ENCODE assay signal across 8 cellular contexts in genomic region chr19:55082023-55082851, GRCh38. TPM values are rescaled to one million over a fixed set of nuclear protein-coding genes. Genes with fewer than 3 reads are reported as not detected.
DNase-seq lines count a peak whose midpoint lies in the region; ATAC-seq, FAIRE-seq and TF ChIP-seq lines count a peak whose summit lies in the region.
"Had no signal": no experiment of that assay in that cellular context is flagged by ENCODE, and none has a peak within 500 bp of the region (broad histone marks: within the 10 kb centered on the region; RNA-seq: fewer than 3 reads in every experiment).

No MANE protein-coding gene starts in this region.

- in situ Hi-C loops in HAP-1 (cut with MboI; ENCODE audit: low sequenced_read_pairs), result no loop called here

- peak overlapping the region; percentile 49 for H3K4me3 ChIP-seq in HAP-1
- H3K4me3 ChIP-seq: ovary had no signal

- H3K36me3 ChIP-seq in HAP-1 (replicated peaks), result no peaks in the 10 kb centered on the region
- H3K36me3 ChIP-seq: ovary had no signal

- no peaks in the 10 kb centered on the region for H3K9me3 ChIP-seq in HAP-1

- H3K4me1 Mint-ChIP-seq in T-helper 1 cell treated with Interleukin-12 subunit alpha and Interleukin-12 subunit beta and Interleukin-4 antibody, amounts not matched to agents 30 μg/mL and 1 μg/mL, for 36 hours (ENCODE audit: low read depth), result peaks cover 21% of the 10 kb centered on the region
- peaks cover 8% of the 10 kb centered on the region for H3K4me1 Mint-ChIP-seq in nephron

- H3K9me3 Mint-ChIP-seq in T-helper 1 cell treated with Interleukin-12 subunit alpha and Interleukin-12 subunit beta and Interleukin-4 antibody, amounts not matched to agents 30 μg/mL and 1 μg/mL, for 36 hours, result no peaks in the 10 kb centered on the region
- peaks cover 3% of the 10 kb centered on the region for H3K9me3 Mint-ChIP-seq in nephron

- H3K4me1 ChIP-seq in HAP-1, result peaks cover 14% of the 10 kb centered on the region

- H3K27me3 ChIP-seq in HAP-1 (ENCODE audit: low read depth), result no peaks in the 10 kb centered on the region; the same call in 1 of the 2 replicates

- H3K27ac Mint-ChIP-seq in T-helper 1 cell treated with Interleukin-12 subunit alpha and Interleukin-12 subunit beta and Interleukin-4 antibody, amounts not matched to agents 30 μg/mL and 1 μg/mL, for 36 hours, result peak overlapping the region; percentile 26
- no peak overlapping the region for H3K27ac Mint-ChIP-seq in nephron

- peak overlapping the region; percentile 56 for H3K4me3 Mint-ChIP-seq in T-helper 1 cell treated with Interleukin-12 subunit alpha and Interleukin-12 subunit beta and Interleukin-4 antibody, amounts not matched to agents 30 μg/mL and 1 μg/mL, for 36 hours
- H3K4me3 Mint-ChIP-seq in nephron, result peak overlapping the region; percentile 56 to 76 (median 65)

- no peak for FAIRE-seq in frontal cortex (lab: Jason Lieb, UNC)

- H3K36me3 Mint-ChIP-seq in T-helper 1 cell treated with Interleukin-12 subunit alpha and Interleukin-12 subunit beta and Interleukin-4 antibody, amounts not matched to agents 30 μg/mL and 1 μg/mL, for 36 hours (ENCODE audit: low read depth), result no peaks in the 10 kb centered on the region
- H3K36me3 Mint-ChIP-seq in nephron (ENCODE audit: low read depth), result peaks cover 3% of the 10 kb centered on the region

- DNase-seq in HAP-1 (ENCODE audit: low spot score in 2 of 2) (peak; percentile 23 to 88), dermis blood vessel endothelial cell (peak; percentile 77), frontal cortex (ENCODE audit: low spot score in 2 of 2) (no peak), NCI-H446 treated with DMSO at 0.1 percent for 48 hours (lab: John Stamatoyannopoulos, UW) (no peak)

- TF ChIP-seq CTCF in nephron (IDR thresholded peaks at IDR 0.05; ENCODE audit: unreplicated experiment in 3 of 3), result no peak

- no peak for ATAC-seq in HG03039 (IDR thresholded peaks at IDR 0.05; ENCODE audit: unreplicated experiment)

- peaks cover 37% of the 10 kb centered on the region for H3K27me3 Mint-ChIP-seq in T-helper 1 cell treated with Interleukin-12 subunit alpha and Interleukin-12 subunit beta and Interleukin-4 antibody, amounts not matched to agents 30 μg/mL and 1 μg/mL, for 36 hours (ENCODE audit: low read depth)
- peaks cover 90% of the 10 kb centered on the region for H3K27me3 Mint-ChIP-seq in nephron (ENCODE audit: low read depth)

RNA-seq across cellular contexts. Expression of gene EPS8L1, which starts 6.6 kb away (rescaled TPM):
- total RNA-seq in dermis blood vessel endothelial cell, result 12.6 and 15.6 TPM in 2 replicates
- 2.9 TPM for total RNA-seq in frontal cortex

RNA-seq across cellular contexts. Expression of gene RDH13, which starts 19.3 kb away (rescaled TPM):
- total RNA-seq in dermis blood vessel endothelial cell, result 18.4 and 20.8 TPM in 2 replicates
- total RNA-seq in frontal cortex, result 14.3 TPM

RNA-seq across cellular contexts. Expression of gene PPP1R12C, which starts 35.2 kb away (rescaled TPM):
- 37.4 and 40.3 TPM in 2 replicates for total RNA-seq in dermis blood vessel endothelial cell
- total RNA-seq in frontal cortex, result 16.7 TPM

RNA-seq across cellular contexts. Expression of gene GP6, which starts 44.2 kb away (rescaled TPM):
- total RNA-seq in dermis blood vessel endothelial cell (not detected in 2 replicates), frontal cortex (under 0.01 TPM)

Comparison
In these comparisons a context has a peak if more than half of its experiments do, and no peak if none do; other contexts are left out.
1. DNase-seq: peak in HAP-1 (2 of 2) and dermis blood vessel endothelial cell (single experiment); none in frontal cortex (0 of 2) and NCI-H446 treated with DMSO at 0.1 percent for 48 hours (single experiment).